ENCODE assay signal across 14 cellular contexts in genomic region chr6:82381278-82381677, GRCh38. TPM values are rescaled to one million over a fixed set of nuclear protein-coding genes. Genes with fewer than 3 reads are reported as not detected.
A peak's percentile ranks its signal among the peaks of the same experiment; 100 is the strongest.
DNase-seq lines count a peak whose midpoint lies in the region; ATAC-seq lines count a peak whose summit lies in the region.
"Had no signal": no experiment of that assay in that cellular context is flagged by ENCODE, and none has a peak within 500 bp of the region (broad histone marks: within the 10 kb centered on the region; RNA-seq: fewer than 3 reads in every experiment).

No MANE protein-coding gene starts in this region.

- H2AFZ ChIP-seq in neuronal stem cell (ENCODE audit: low read length): no peak overlapping the region

- no peaks in the 10 kb centered on the region for H3K4me1 Mint-ChIP-seq in activated CD4-positive, alpha-beta memory T cell treated with anti-CD3 and anti-CD28 coated beads for 36 hours (ENCODE audit: low read depth)
- H3K4me1 Mint-ChIP-seq: activated naive CD8-positive, alpha-beta T cell treated with anti-CD3 and anti-CD28 coated beads, Interleukin-2, amount 50 U/mL, for 24 hours; B cell had no signal

- H3K4me2 ChIP-seq in neuronal stem cell (ENCODE audit: insufficient read depth, low read length, poor library complexity, severe bottlenecking): no peak overlapping the region

- no peaks in the 10 kb centered on the region for H3K27me3 Mint-ChIP-seq in activated CD4-positive, alpha-beta memory T cell treated with anti-CD3 and anti-CD28 coated beads for 36 hours
- H3K27me3 Mint-ChIP-seq: activated naive CD8-positive, alpha-beta T cell treated with anti-CD3 and anti-CD28 coated beads, Interleukin-2, amount 50 U/mL, for 24 hours; B cell had no signal

- H2BK15ac ChIP-seq in neuronal stem cell (ENCODE audit: low read length): no peak overlapping the region

- no peak overlapping the region for H3K9ac ChIP-seq in neuronal stem cell (ENCODE audit: low read depth, low read length, poor library complexity)

- H3K14ac ChIP-seq in neuronal stem cell (ENCODE audit: low read length): no peak overlapping the region

- H3K4me1 ChIP-seq in neuronal stem cell (ENCODE audit: control insufficient read depth in 2 of 2, insufficient read depth in 1 of 2, low read depth in 1 of 2, low read length in 2 of 2): peaks cover 0 to 4% of the 10 kb centered on the region in 2 donors
- H3K4me1 ChIP-seq: right lobe of liver had no signal

- H2AK5ac ChIP-seq in neuronal stem cell (ENCODE audit: low read depth, low read length): no peak overlapping the region

- no peak overlapping the region for H4K8ac ChIP-seq in neuronal stem cell (ENCODE audit: low read depth, low read length)

- WGBS in neuronal stem cell (ENCODE audit: extremely low coverage in 2 of 2, insufficient read length in 2 of 2, insufficient replicate concordance in 1 of 2), 2 donors: no CpG with 5 or more reads among the region's 1 CpG

- POLR2A ChIA-PET in activated CD4-positive, alpha-beta memory T cell treated with anti-CD3 and anti-CD28 coated beads for 36 hours (lab: Charles Lee): no interaction called here

- no peak overlapping the region for H3K27ac Mint-ChIP-seq in activated CD4-positive, alpha-beta memory T cell treated with anti-CD3 and anti-CD28 coated beads for 36 hours
- H3K27ac Mint-ChIP-seq: activated naive CD8-positive, alpha-beta T cell treated with anti-CD3 and anti-CD28 coated beads, Interleukin-2, amount 50 U/mL, for 24 hours; B cell; naive thymus-derived CD4-positive, alpha-beta T cell had no signal

- H2BK12ac ChIP-seq in neuronal stem cell (ENCODE audit: low read length): no peak overlapping the region

- no peaks in the 10 kb centered on the region for H3K36me3 Mint-ChIP-seq in activated CD4-positive, alpha-beta memory T cell treated with anti-CD3 and anti-CD28 coated beads for 36 hours

- no peaks in the 10 kb centered on the region for H3K36me3 ChIP-seq in neuronal stem cell (replicated peaks in 1 of 2; ENCODE audit: control insufficient read depth in 2 of 2, insufficient read depth in 2 of 2, low read length in 2 of 2)
- H3K36me3 ChIP-seq: right lobe of liver had no signal

- H3K79me1 ChIP-seq in neuronal stem cell (ENCODE audit: low read depth, low read length): no peaks in the 10 kb centered on the region

- no peak overlapping the region for H4K91ac ChIP-seq in neuronal stem cell (ENCODE audit: low read depth, low read length, poor library complexity)

- no peak overlapping the region for H3K23ac ChIP-seq in neuronal stem cell (ENCODE audit: low read depth, low read length, poor library complexity)

- peaks cover 3 to 5% of the 10 kb centered on the region in 2 donors for H3K9me3 ChIP-seq in neuronal stem cell (replicated peaks in 1 of 2; ENCODE audit: control insufficient read depth in 2 of 2, insufficient read depth in 1 of 2, low read depth in 1 of 2, low read length in 2 of 2)
- H3K9me3 ChIP-seq: right lobe of liver had no signal

- no peak overlapping the region for H2BK5ac ChIP-seq in neuronal stem cell (ENCODE audit: low read length)

- no peaks in the 10 kb centered on the region for H3K9me3 Mint-ChIP-seq in activated CD4-positive, alpha-beta memory T cell treated with anti-CD3 and anti-CD28 coated beads for 36 hours
- H3K9me3 Mint-ChIP-seq: activated naive CD8-positive, alpha-beta T cell treated with anti-CD3 and anti-CD28 coated beads, Interleukin-2, amount 50 U/mL, for 24 hours had no signal

- no peak overlapping the region for H3K4me3 Mint-ChIP-seq in activated CD4-positive, alpha-beta memory T cell treated with anti-CD3 and anti-CD28 coated beads for 36 hours
- H3K4me3 Mint-ChIP-seq: activated naive CD8-positive, alpha-beta T cell treated with anti-CD3 and anti-CD28 coated beads, Interleukin-2, amount 50 U/mL, for 24 hours; B cell; naive thymus-derived CD4-positive, alpha-beta T cell had no signal

- no peak overlapping the region for H2BK120ac ChIP-seq in neuronal stem cell (ENCODE audit: low read depth, low read length)

- no peak overlapping the region for H3K4me3 ChIP-seq in neuronal stem cell (ENCODE audit: low read length in 2 of 2)
- H3K4me3 ChIP-seq: right lobe of liver had no signal

- CTCF ChIA-PET in activated CD4-positive, alpha-beta memory T cell treated with anti-CD3 and anti-CD28 coated beads for 36 hours (lab: Charles Lee): no interaction called here

- H3K27ac ChIP-seq in neuronal stem cell (replicated peaks; ENCODE audit: low read length): no peak overlapping the region
- H3K27ac ChIP-seq: right lobe of liver had no signal

- H3K27me3 ChIP-seq in neuronal stem cell (ENCODE audit: control insufficient read depth in 3 of 3, insufficient read depth in 3 of 3, low read depth in 1 of 3, low read length in 3 of 3): no peaks in the 10 kb centered on the region
- H3K27me3 ChIP-seq: right lobe of liver had no signal

- H3K4ac ChIP-seq in neuronal stem cell (ENCODE audit: low read length): no peak overlapping the region

- H3K18ac ChIP-seq in neuronal stem cell (ENCODE audit: low read length): no peak overlapping the region

- DNase-seq in neuronal stem cell (ENCODE audit: low spot score) (no peak), cerebellar nuclear complex (lab: John Stamatoyannopoulos, UW) (no peak)
- no peak for DNase-seq in activated CD4-positive, alpha-beta memory T cell treated with anti-CD3 and anti-CD28 coated beads for 36 hours
- DNase-seq: activated naive CD8-positive, alpha-beta T cell treated with anti-CD3 and anti-CD28 coated beads, Interleukin-2, amount 50 U/mL, for 24 hours; naive thymus-derived CD4-positive, alpha-beta T cell; NCI-H2107; right lobe of liver had no signal

- intact Hi-C loops in activated CD4-positive, alpha-beta memory T cell treated with anti-CD3 and anti-CD28 coated beads for 36 hours (cut with micrococcal nuclease): no loop called here

- peak; percentile 77 for ATAC-seq in GM18858 (IDR thresholded peaks at IDR 0.05; ENCODE audit: unreplicated experiment)
- ATAC-seq in GM21381 (IDR thresholded peaks at IDR 0.05; ENCODE audit: unreplicated experiment): peak; percentile 70
- peak; percentile 80 for ATAC-seq in HG02870 (IDR thresholded peaks at IDR 0.05; ENCODE audit: unreplicated experiment)
- peak; percentile 76 for ATAC-seq in HG03521 (IDR thresholded peaks at IDR 0.05; ENCODE audit: unreplicated experiment)
- ATAC-seq in activated CD4-positive, CD25-positive, alpha-beta regulatory T cell treated with anti-CD3 and anti-CD28 coated beads, Interleukin-2, amount 50 U/mL, for 24 hours: no peak
- ATAC-seq: activated naive CD8-positive, alpha-beta T cell treated with anti-CD3 and anti-CD28 coated beads, Interleukin-2, amount 50 U/mL, for 24 hours; left lobe of liver; naive thymus-derived CD4-positive, alpha-beta T cell; right lobe of liver had no signal

RNA-seq across cellular contexts. Expression of gene TPBG, which starts 17.7 kb away (rescaled TPM):
- polyA plus RNA-seq in neuronal stem cell (2013, experiment 1 of 2): 92.5 TPM
- 93.7 TPM for polyA plus RNA-seq in neuronal stem cell (2013, experiment 2 of 2)
- under 1 TPM; 0.34 to 0.55 TPM for total RNA-seq in activated CD4-positive, alpha-beta memory T cell treated with anti-CD3 and anti-CD28 coated beads for 36 hours
- total RNA-seq: B cell had no signal
- polyA plus RNA-seq: naive thymus-derived CD4-positive, alpha-beta T cell had no signal

Comparison
In these comparisons a context has a peak if more than half of its experiments do, and no peak if none do; other contexts are left out.
1. ATAC-seq: peak in GM18858 (single experiment), GM21381 (single experiment), HG02870 (single experiment) and HG03521 (single experiment); none in activated CD4-positive, CD25-positive, alpha-beta regulatory T cell treated with anti-CD3 and anti-CD28 coated beads, Interleukin-2, amount 50 U/mL, for 24 hours (0 of 2).